In the genomic region with DNA sequence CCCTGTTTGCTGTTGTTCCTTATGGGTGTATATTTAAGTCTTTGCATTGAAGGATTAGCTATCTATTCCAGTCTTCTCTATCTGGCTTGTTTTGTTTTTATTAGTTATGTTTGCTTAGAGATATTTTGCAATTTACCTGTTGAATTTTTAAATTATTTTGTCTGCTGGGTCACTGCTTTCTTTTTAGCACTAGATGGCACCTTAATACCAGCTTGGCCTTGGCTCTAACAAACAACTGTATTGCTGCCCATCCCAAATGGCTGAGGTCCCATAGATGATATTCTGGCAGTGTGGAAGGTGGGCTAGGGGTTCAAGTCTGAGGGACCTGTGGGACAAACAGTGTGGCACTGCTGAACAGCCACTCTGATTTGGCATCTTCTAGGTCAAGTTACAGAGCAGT, we compare ENCODE assay signal across 18 cellular contexts.
"Had no signal": no experiment of that assay in that cellular context is flagged by ENCODE, and none has a peak within 500 bp of the region (broad histone marks: within the 10 kb centered on the region; RNA-seq: fewer than 3 reads in every experiment).

No MANE protein-coding gene starts in this region.

- H3K4me3 Mint-ChIP-seq: activated naive CD8-positive, alpha-beta T cell treated with anti-CD3 and anti-CD28 coated beads, Interleukin-2, amount 10 ng/mL, durations not matched to agents 7 days and 5 days; dendritic cell treated with granulocyte-macrophage colony-stimulating factor and Interleukin-4, amounts not matched to agents 40 ng/mL and 50 ng/mL, for 4 days; natural killer cell; stimulated activated naive B cell treated with anti-CD40 and anti-IgM and Interleukin-4, amounts not matched to agents 10 μg/mL and 1 μg/mL and 100 μg/mL, for 72 hours had no signal

- H3K27me3 ChIP-seq: gastroesophageal sphincter, heart right ventricle, right atrium auricular region, tibial nerve, vagina had no signal

- H3K4me1 Mint-ChIP-seq: activated naive CD8-positive, alpha-beta T cell treated with anti-CD3 and anti-CD28 coated beads, Interleukin-2, amount 10 ng/mL, durations not matched to agents 7 days and 5 days; natural killer cell; stimulated activated naive B cell treated with anti-CD40 and anti-IgM and Interleukin-4, amounts not matched to agents 10 μg/mL and 1 μg/mL and 100 μg/mL, for 72 hours had no signal

- H3K27ac ChIP-seq: gastroesophageal sphincter, heart right ventricle, left ventricle myocardium inferior, right atrium auricular region, skin epidermis, tibial nerve, vagina had no signal

- ATAC-seq: gastroesophageal sphincter; heart right ventricle; natural killer cell; stimulated activated naive B cell treated with anti-CD40 and anti-IgM and Interleukin-4, amounts not matched to agents 10 μg/mL and 1 μg/mL and 100 μg/mL, for 72 hours had no signal

- H3K27me3 Mint-ChIP-seq: activated naive CD8-positive, alpha-beta T cell treated with anti-CD3 and anti-CD28 coated beads, Interleukin-2, amount 10 ng/mL, durations not matched to agents 7 days and 5 days; dendritic cell treated with granulocyte-macrophage colony-stimulating factor and Interleukin-4, amounts not matched to agents 40 ng/mL and 50 ng/mL, for 4 days; stimulated activated naive B cell treated with anti-CD40 and anti-IgM and Interleukin-4, amounts not matched to agents 10 μg/mL and 1 μg/mL and 100 μg/mL, for 72 hours had no signal

- FAIRE-seq: keratinocyte had no signal

- H3K9me3 ChIP-seq: vagina had no signal

- DNase-seq: activated CD4-positive, CD25-positive, alpha-beta regulatory T cell treated with anti-CD3 and anti-CD28 coated beads, Interleukin-2, amount 50 U/mL, for 72 hours; activated naive CD4-positive, alpha-beta T cell; activated naive CD8-positive, alpha-beta T cell treated with anti-CD3 and anti-CD28 coated beads, Interleukin-2, amount 10 ng/mL, durations not matched to agents 7 days and 5 days; effector memory CD4-positive, alpha-beta T cell; heart right ventricle; left ventricle myocardium inferior; natural killer cell; posterior cingulate gyrus; stimulated activated CD4-positive, alpha-beta T cell treated with anti-CD3 and anti-CD28 coated beads, Interleukin-15, amount 100 ng/mL, for 24 hours; stimulated activated CD4-positive, alpha-beta T cell treated with anti-CD3 and anti-CD28 coated beads, Interleukin-4, amount 100 ng/mL, for 1 hour; stimulated activated naive B cell treated with anti-CD40 and anti-IgM and Interleukin-4, amounts not matched to agents 10 μg/mL and 1 μg/mL and 100 μg/mL, for 72 hours had no signal

- H3K27ac Mint-ChIP-seq: activated naive CD8-positive, alpha-beta T cell treated with anti-CD3 and anti-CD28 coated beads, Interleukin-2, amount 10 ng/mL, durations not matched to agents 7 days and 5 days; dendritic cell treated with granulocyte-macrophage colony-stimulating factor and Interleukin-4, amounts not matched to agents 40 ng/mL and 50 ng/mL, for 4 days; natural killer cell; stimulated activated naive B cell treated with anti-CD40 and anti-IgM and Interleukin-4, amounts not matched to agents 10 μg/mL and 1 μg/mL and 100 μg/mL, for 72 hours had no signal

- H3K4me3 ChIP-seq: gastroesophageal sphincter, heart right ventricle, left ventricle myocardium inferior, right atrium auricular region, skin epidermis, tibial nerve, vagina had no signal

- H3K36me3 ChIP-seq: gastroesophageal sphincter, heart right ventricle, left ventricle myocardium inferior, right atrium auricular region, tibial nerve, vagina had no signal

- H3K4me1 ChIP-seq: gastroesophageal sphincter, heart right ventricle, right atrium auricular region, tibial nerve, vagina had no signal

- H3K36me3 Mint-ChIP-seq: activated naive CD8-positive, alpha-beta T cell treated with anti-CD3 and anti-CD28 coated beads, Interleukin-2, amount 10 ng/mL, durations not matched to agents 7 days and 5 days; stimulated activated naive B cell treated with anti-CD40 and anti-IgM and Interleukin-4, amounts not matched to agents 10 μg/mL and 1 μg/mL and 100 μg/mL, for 72 hours had no signal
